ENCODE assay signal across 8 cellular contexts in the genomic region with DNA sequence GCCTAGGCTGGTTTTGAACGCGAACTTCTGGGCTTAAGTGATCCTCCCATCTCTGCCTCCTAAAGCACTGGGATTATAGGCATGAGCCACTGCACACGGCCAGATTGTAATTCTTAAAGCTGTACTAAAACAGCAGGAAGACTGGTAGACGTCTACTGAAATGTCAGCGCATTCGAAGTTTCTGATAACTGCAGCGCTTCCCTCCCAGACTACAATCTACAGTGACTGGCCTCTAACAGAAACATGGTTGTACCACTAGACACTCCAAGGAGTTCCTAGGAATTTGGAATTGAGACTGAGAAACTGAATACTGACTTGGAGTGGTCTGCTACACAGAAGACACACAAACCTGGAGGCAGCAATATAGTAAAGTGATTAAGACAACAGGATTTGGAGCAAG. TPM values are rescaled to one million over a fixed set of nuclear protein-coding genes. Genes with fewer than 3 reads are reported as not detected.
A peak's percentile ranks its signal among the peaks of the same experiment; 100 is the strongest.
DNase-seq lines count a peak whose midpoint lies in the region; ATAC-seq and TF ChIP-seq lines count a peak whose summit lies in the region.

No MANE protein-coding gene starts in this region.

- no peak for ATAC-seq in aorta (ENCODE audit: low FRiP score)
- ATAC-seq in activated CD4-positive, CD25-positive, alpha-beta regulatory T cell treated with anti-CD3 and anti-CD28 coated beads, Interleukin-2, amount 50 U/mL, for 24 hours, result no peak
- ATAC-seq in HG02610 (IDR thresholded peaks at IDR 0.05; ENCODE audit: unreplicated experiment), result no peak

- no peak overlapping the region for H2AFZ ChIP-seq in mesenchymal stem cell (ENCODE audit: low read depth, low read length)

- H3K4me1 ChIP-seq in mesenchymal stem cell (ENCODE audit: control insufficient read depth, insufficient read depth, low read depth, low read length) (peaks cover 3% of the 10 kb centered on the region), aorta (ENCODE audit: control insufficient read depth in 1 of 2, insufficient read depth in 2 of 2, low read length in 2 of 2) (peaks cover 4 to 5% of the 10 kb centered on the region in 2 donors)

- TF ChIP-seq CTCF in AG10803 (conservative IDR thresholded peaks at IDR 0.05; ENCODE audit: low read length), result no peak

- WGBS in mesenchymal stem cell, result 63% methylated on average over 7 of the region's 7 CpGs
- 21 to 24% methylated on average over 7 of the region's 7 CpGs for WGBS in aorta, 2 donors

- H3K79me1 ChIP-seq in mesenchymal stem cell (replicated peaks; ENCODE audit: low read length, poor library complexity, severe bottlenecking), result peaks cover 18% of the 10 kb centered on the region

- H3K27ac ChIP-seq in mesenchymal stem cell (ENCODE audit: low read length, poor library complexity, severe bottlenecking) (no peak overlapping the region), aorta (ENCODE audit: low read depth in 1 of 2, low read length in 2 of 2) (peak overlapping the region in 1 of 2 donors; percentile 62)

- H3K4me3 ChIP-seq in AG10803 (ENCODE audit: low read length) (peak overlapping the region; percentile 94), mesenchymal stem cell (ENCODE audit: insufficient read depth in 1 of 2, low read depth in 1 of 2, low read length in 2 of 2) (peak overlapping the region in 1 of 2 experiments; percentile 97), aorta (ENCODE audit: low read length in 2 of 2) (peak overlapping the region; percentile 74 to 85)

- peak overlapping the region; percentile 96 for H3K9ac ChIP-seq in mesenchymal stem cell (ENCODE audit: low read length)

- H3K9me3 ChIP-seq in mesenchymal stem cell (ENCODE audit: control insufficient read depth, low read length), result no peaks in the 10 kb centered on the region
- no peaks in the 10 kb centered on the region for H3K9me3 ChIP-seq in aorta (ENCODE audit: control insufficient read depth, low read length)

- H2AK5ac ChIP-seq in mesenchymal stem cell (ENCODE audit: low read length, severe bottlenecking), result no peak overlapping the region

- no peak overlapping the region for H4K8ac ChIP-seq in mesenchymal stem cell (ENCODE audit: low read length)

- no peak overlapping the region for H4K91ac ChIP-seq in mesenchymal stem cell (ENCODE audit: low read length)

- H2BK120ac ChIP-seq in mesenchymal stem cell (ENCODE audit: low read depth, low read length), result no peak overlapping the region

- no peak overlapping the region for H2BK12ac ChIP-seq in mesenchymal stem cell (ENCODE audit: low read length in 2 of 2)

- no peak overlapping the region for H3K4ac ChIP-seq in mesenchymal stem cell (ENCODE audit: low read depth in 1 of 2, low read length in 2 of 2)

- no peak overlapping the region for H3K14ac ChIP-seq in mesenchymal stem cell (ENCODE audit: low read length in 2 of 2)

- no peak overlapping the region for H2BK15ac ChIP-seq in mesenchymal stem cell (ENCODE audit: low read depth, poor library complexity, severe bottlenecking)

- H3K4me2 ChIP-seq in mesenchymal stem cell (ENCODE audit: low read length, poor library complexity, severe bottlenecking), result peak overlapping the region; percentile 66

- H3K27me3 ChIP-seq in mesenchymal stem cell (ENCODE audit: control insufficient read depth in 1 of 2, insufficient read depth in 1 of 2, low read length in 2 of 2) (no peaks in the 10 kb centered on the region), aorta (ENCODE audit: control insufficient read depth in 1 of 2, insufficient read depth in 2 of 2, low read length in 1 of 2) (no peaks in the 10 kb centered on the region)

- H3K36me3 ChIP-seq in mesenchymal stem cell (ENCODE audit: control insufficient read depth in 1 of 2, insufficient read depth in 2 of 2, low read depth in 1 of 2, low read length in 2 of 2), result peaks cover 7 to 50% of the 10 kb centered on the region in 2 experiments
- peaks cover 3 to 4% of the 10 kb centered on the region in 2 donors for H3K36me3 ChIP-seq in aorta (ENCODE audit: control insufficient read depth in 1 of 2, insufficient read depth in 2 of 2, low read length in 1 of 2)

- H3K23ac ChIP-seq in mesenchymal stem cell (ENCODE audit: low read length in 2 of 2), result no peak overlapping the region

- no peak overlapping the region for H2BK5ac ChIP-seq in mesenchymal stem cell (ENCODE audit: low read depth, low read length, poor library complexity, severe bottlenecking)

- intact Hi-C loops in aorta (cut with DNase I), result loop anchor here (2.0 to 10.0 kb wide), 4 partner anchors 30 to 1080 kb away; a partner anchor contains a TSS

- peak; percentile 4 for DNase-seq in AG10803 (ENCODE audit: low read depth)
- peak; percentile 8 for DNase-seq in LHCN-M2 (ENCODE audit: low read depth)
- DNase-seq in cerebellar cortex (ENCODE audit: low spot score), result peak; percentile 17
- DNase-seq in mesenchymal stem cell, result peak; percentile 39
- no peak for DNase-seq in aorta
- DNase-seq in NCI-H345 treated with DMSO at 0.1 percent for 48 hours (lab: John Stamatoyannopoulos, UW; ENCODE audit: unreplicated experiment), result no peak

- no peak overlapping the region for H3K18ac ChIP-seq in mesenchymal stem cell (ENCODE audit: low read depth in 1 of 2, low read length in 2 of 2)

RNA-seq across cellular contexts. Expression of a gene that starts 1.0 kb away (rescaled TPM):
- total RNA-seq in LHCN-M2 (2014; rRNA removed) (9.4 and 14.5 TPM in 2 replicates), aorta (10 to 100 TPM; 11.6 to 17.0 TPM)
- 4.5 TPM for polyA plus RNA-seq in LHCN-M2 (2012)
- 8.0 TPM for polyA plus RNA-seq in mesenchymal stem cell (2013, experiment 1 of 2)
- 7.0 TPM for polyA plus RNA-seq in mesenchymal stem cell (2013, experiment 2 of 2)
- 1 to 10 TPM; 6.1 to 7.4 TPM for polyA plus RNA-seq in aorta

RNA-seq across cellular contexts. Expression of a gene that starts 1.2 kb away (rescaled TPM):
- total RNA-seq in LHCN-M2 (2014; rRNA removed) (22.1 and 23.7 TPM in 2 replicates), aorta (10 to 100 TPM; 38.2 to 41.5 TPM)
- 39.6 TPM for polyA plus RNA-seq in LHCN-M2 (2012)
- 94.0 TPM for polyA plus RNA-seq in mesenchymal stem cell (2013, experiment 1 of 2)
- polyA plus RNA-seq in mesenchymal stem cell (2013, experiment 2 of 2), result 104 TPM
- 10 to 100 TPM; 21.5 to 41.8 TPM for polyA plus RNA-seq in aorta

RNA-seq across cellular contexts. Expression of a gene that starts 30.3 kb away (rescaled TPM):
- total RNA-seq in LHCN-M2 (2014; rRNA removed) (9.0 and 14.2 TPM in 2 replicates), aorta (10 to 100 TPM; 12.0 to 21.0 TPM)
- 6.4 TPM for polyA plus RNA-seq in LHCN-M2 (2012)
- polyA plus RNA-seq in mesenchymal stem cell (2013, experiment 1 of 2), result 17.5 TPM
- polyA plus RNA-seq in mesenchymal stem cell (2013, experiment 2 of 2), result 19.0 TPM
- polyA plus RNA-seq in aorta, result 10 to 100 TPM; 10.6 to 13.3 TPM

Comparison
In these comparisons a context has a peak if more than half of its experiments do, and no peak if none do; other contexts are left out.
1. DNase-seq: peak in AG10803 (single experiment), LHCN-M2 (single experiment), cerebellar cortex (single experiment) and mesenchymal stem cell (single experiment); none in aorta (0 of 2) and NCI-H345 treated with DMSO at 0.1 percent for 48 hours (single experiment).